Comparison of ENCODE assay signal across 21 cellular contexts in the genomic region with DNA sequence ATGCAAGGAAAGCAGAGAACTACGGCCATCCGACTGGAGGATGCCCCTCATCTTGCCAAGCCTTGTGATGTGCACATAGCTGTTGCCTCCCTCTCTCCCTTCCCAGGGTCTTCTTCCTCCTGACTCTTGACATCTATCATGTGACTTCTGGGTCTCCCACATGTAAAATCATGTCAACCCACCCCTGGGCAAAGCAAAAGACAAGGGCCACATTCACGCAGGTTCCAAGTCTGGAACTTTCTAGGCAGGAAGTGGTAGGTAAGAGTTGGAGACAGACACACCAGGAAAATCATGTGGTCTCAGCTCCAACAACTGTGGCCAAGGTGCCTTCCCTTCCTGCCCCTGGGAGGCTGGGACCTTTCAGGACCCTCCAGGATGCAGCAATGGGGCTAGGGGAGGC.
DNase-seq lines count a peak whose midpoint lies in the region; ATAC-seq, FAIRE-seq and TF ChIP-seq lines count a peak whose summit lies in the region.
"Had no signal": no experiment of that assay in that cellular context is flagged by ENCODE, and none has a peak within 500 bp of the region (broad histone marks: within the 10 kb centered on the region; RNA-seq: fewer than 3 reads in every experiment).

No MANE protein-coding gene starts in this region.

- peaks cover 8% of the 10 kb centered on the region for H3F3A ChIP-seq in smooth muscle cell (ENCODE audit: low read depth)

- H2BK5ac ChIP-seq in IMR-90 (ENCODE audit: low read depth, low read length, poor library complexity, severe bottlenecking), result no peak overlapping the region

- TF ChIP-seq EP300 in K562 (IDR thresholded peaks at IDR 0.05; ENCODE audit: low read length), result no peak

- H3K18ac ChIP-seq in IMR-90 (ENCODE audit: low read depth, low read length), result peak overlapping the region; percentile 52; the same call in 1 of the 2 replicates

- 83% methylated on average over 2 of the region's 3 CpGs; no CpG with 5 or more reads in 1 of the 2 experiments for WGBS in IMR-90 (ENCODE audit: extremely low coverage in 2 of 2, insufficient read length in 1 of 2), 2 experiments
- 0% methylated on average over 3 of the region's 3 CpGs for WGBS in K562 (ENCODE audit: insufficient coverage, low coverage, missing lambda C conversion rate)
- WGBS in smooth muscle cell (ENCODE audit: low lambda C conversion rate), result 100% methylated on average over 3 of the region's 3 CpGs
- WGBS in prostate gland, result 91% methylated on average over 3 of the region's 3 CpGs

- BruUV-seq in IMR-90 (replicated peaks; lab: Mats Ljungman, UMichigan) (no TSS peak), K562 (replicated peaks; lab: Mats Ljungman, UMichigan) (no TSS peak)

- H3K9ac ChIP-seq in IMR-90 (ENCODE audit: low read depth, low read length) (no peak overlapping the region), K562 (ENCODE audit: insufficient read depth in 1 of 2, low read depth in 2 of 2, low read length in 2 of 2) (no peak overlapping the region), smooth muscle cell (ENCODE audit: low read depth) (no peak overlapping the region)
- H3K9ac ChIP-seq: GM23248 had no signal

- H3K27ac Mint-ChIP-seq in nephron, result peak overlapping the region; percentile 54 to 97 (median 94)
- H3K27ac Mint-ChIP-seq: CD4-positive, CD25-positive, alpha-beta regulatory T cell; CD8-positive, alpha-beta memory T cell had no signal

- H3K27me3 Mint-ChIP-seq in nephron (ENCODE audit: low read depth), result peaks cover 11% of the 10 kb centered on the region
- H3K27me3 Mint-ChIP-seq: CD4-positive, CD25-positive, alpha-beta regulatory T cell had no signal

- no peak overlapping the region; the same call in 1 of the 3 replicates for H2BK15ac ChIP-seq in IMR-90 (ENCODE audit: low read depth, low read length)

- 0 out of 2 replicates have a peak overlapping the region, but pooled peaks have one; percentile 56 for H2AK5ac ChIP-seq in IMR-90 (ENCODE audit: low read depth, low read length)

- H4K5ac ChIP-seq in IMR-90 (ENCODE audit: low read depth, low read length), result peak overlapping the region; percentile 67; the same call in 1 of the 2 replicates

- H3K4me1 Mint-ChIP-seq in nephron, result peaks cover 43% of the 10 kb centered on the region
- H3K4me1 Mint-ChIP-seq: CD4-positive, CD25-positive, alpha-beta regulatory T cell; CD8-positive, alpha-beta memory T cell had no signal

- H4K20me1 ChIP-seq in IMR-90 (ENCODE audit: insufficient read depth, low read length), result peaks cover 3% of the 10 kb centered on the region; the same call in 1 of the 2 replicates
- no peaks in the 10 kb centered on the region for H4K20me1 ChIP-seq in K562 (replicated peaks; ENCODE audit: control insufficient read depth, insufficient read depth, low read length)
- H4K20me1 ChIP-seq in smooth muscle cell (ENCODE audit: low read depth), result no peaks in the 10 kb centered on the region

- peak overlapping the region; percentile 50; the same call in 1 of the 2 replicates for H3K4ac ChIP-seq in IMR-90 (ENCODE audit: low read depth, low read length)

- H2AFZ ChIP-seq in IMR-90 (replicated peaks; ENCODE audit: low read length, poor library complexity) (peak overlapping the region; percentile 35), K562 (ENCODE audit: low read depth, low read length) (no peak overlapping the region), smooth muscle cell (ENCODE audit: low read depth) (no peak overlapping the region)
- H2AFZ ChIP-seq: GM23248 had no signal

- H3K36me3 Mint-ChIP-seq in nephron (ENCODE audit: low read depth), result no peaks in the 10 kb centered on the region
- H3K36me3 Mint-ChIP-seq: CD4-positive, CD25-positive, alpha-beta regulatory T cell had no signal

- peaks cover 12% of the 10 kb centered on the region for H3K9me1 ChIP-seq in IMR-90 (ENCODE audit: insufficient read depth, low read length)
- no peaks in the 10 kb centered on the region for H3K9me1 ChIP-seq in K562 (ENCODE audit: control insufficient read depth, insufficient read depth, low read length)

- H4K8ac ChIP-seq in IMR-90 (ENCODE audit: low read depth in 2 of 2, low read length in 2 of 2), result 0 out of 4 replicates have a peak overlapping the region, but pooled peaks of 1 of the 2 experiments have one; percentile 19

- H3K4me1 ChIP-seq in IMR-90 (ENCODE audit: control insufficient read depth, insufficient read depth, low read length) (peaks cover 27% of the 10 kb centered on the region), K562 (replicated peaks in 1 of 2; ENCODE audit: control insufficient read depth in 2 of 2, insufficient read depth in 2 of 2, low read length in 2 of 2) (no peaks in the 10 kb centered on the region), smooth muscle cell (ENCODE audit: low read depth) (no peaks in the 10 kb centered on the region), prostate gland (replicated peaks) (no peaks in the 10 kb centered on the region)
- H3K4me1 ChIP-seq: BE2C, Caco-2, HAP-1 had no signal

- peak overlapping the region; percentile 29; the same call in 1 of the 2 replicates for H4K91ac ChIP-seq in IMR-90 (ENCODE audit: insufficient read depth, low read depth, low read length)

- H3K27ac ChIP-seq in IMR-90 (ENCODE audit: insufficient read depth, low read length), result no peak overlapping the region
- no peak overlapping the region for H3K27ac ChIP-seq in K562 (ENCODE audit: extremely low read depth, low read depth, low read length)
- H3K27ac ChIP-seq in smooth muscle cell (ENCODE audit: low read depth), result peak overlapping the region; percentile 3
- H3K27ac ChIP-seq in substantia nigra (ENCODE audit: low read depth, low read length, poor library complexity, severe bottlenecking), result no peak overlapping the region
- no peak overlapping the region for H3K27ac ChIP-seq in prostate gland
- H3K27ac ChIP-seq: GM23248 had no signal

- no peak overlapping the region; the same call in 1 of the 2 replicates for H3K23ac ChIP-seq in IMR-90 (ENCODE audit: low read depth, low read length)

- no peak overlapping the region for H3K4me3 ChIP-seq in IMR-90 (ENCODE audit: insufficient read depth, low read depth, low read length)
- no peak overlapping the region for H3K4me3 ChIP-seq in K562
- H3K4me3 ChIP-seq in smooth muscle cell, result no peak overlapping the region
- H3K4me3 ChIP-seq in prostate gland, result no peak overlapping the region
- H3K4me3 ChIP-seq: GM23248, HAP-1 had no signal

- TF ChIP-seq RAD21 in IMR-90 (IDR thresholded peaks at IDR 0.05; ENCODE audit: low read length), result no peak
- no peak for TF ChIP-seq RAD21 in K562 (CRISPR knock-in tag; conservative IDR thresholded peaks at IDR 0.05 in 1 of 2, IDR thresholded peaks at IDR 0.05 in 1 of 2)

- CTCF ChIA-PET in IMR-90 (lab: Yijun Ruan, JAX), result no interaction called here
- CTCF ChIA-PET in K562 (lab: Yijun Ruan, JAX; ENCODE audit: low intra/inter-chr PET ratio), result no interaction called here

- no peak for FAIRE-seq in K562 (lab: Jason Lieb, UNC)
- FAIRE-seq: A204.1, D721Med, GM12892, GM18507 had no signal

- no peak overlapping the region for H3K14ac ChIP-seq in IMR-90 (replicated peaks; ENCODE audit: low read depth, low read length)

- H3K4me3 Mint-ChIP-seq in nephron, result no peak overlapping the region
- H3K4me3 Mint-ChIP-seq: CD4-positive, CD25-positive, alpha-beta regulatory T cell; CD8-positive, alpha-beta memory T cell had no signal

- H2BK20ac ChIP-seq in IMR-90 (ENCODE audit: low read depth, low read length), result peak overlapping the region; percentile 34

- ATAC-seq in IMR-90 (ENCODE audit: low read depth), result no peak
- no peak for ATAC-seq in K562
- no peak for ATAC-seq in left lobe of liver
- no peak for ATAC-seq in HG03280 (IDR thresholded peaks at IDR 0.05; ENCODE audit: unreplicated experiment)

- in situ Hi-C loops in IMR-90 (cut with MboI; ENCODE audit: low sequenced_read_pairs) (no loop called here), K562 (cut with MboI) (no loop called here)

- H3K27me3 ChIP-seq in IMR-90 (ENCODE audit: control insufficient read depth, insufficient read depth, low read length), result peaks cover 17% of the 10 kb centered on the region
- H3K27me3 ChIP-seq in K562 (ENCODE audit: control insufficient read depth in 2 of 2, insufficient read depth in 2 of 2, low read length in 2 of 2), result peaks cover 0 to 28% of the 10 kb centered on the region in 2 experiments; a peak in 2 of 5 replicates
- no peaks in the 10 kb centered on the region for H3K27me3 ChIP-seq in smooth muscle cell (ENCODE audit: low read depth)
- H3K27me3 ChIP-seq in prostate gland (replicated peaks; ENCODE audit: insufficient read depth), result no peaks in the 10 kb centered on the region
- H3K27me3 ChIP-seq: BE2C had no signal

- no peak for TF ChIP-seq POLR2A in IMR-90 (IDR thresholded peaks at IDR 0.05; ENCODE audit: low read depth, low read length)
- TF ChIP-seq POLR2A in K562 (conservative IDR thresholded peaks at IDR 0.05), result no peak
- no peak for TF ChIP-seq POLR2A in prostate gland (IDR thresholded peaks at IDR 0.05)

- peak overlapping the region; percentile 17; the same call in 1 of the 2 replicates for H2BK120ac ChIP-seq in IMR-90 (ENCODE audit: low read depth, low read length)

- no peak overlapping the region for H3K56ac ChIP-seq in IMR-90 (ENCODE audit: extremely low read depth, insufficient read depth, low read length)

- peaks cover 11% of the 10 kb centered on the region for H3K9me3 Mint-ChIP-seq in nephron

- H3K4me2 ChIP-seq in IMR-90 (ENCODE audit: low read depth, low read length), result peak overlapping the region; percentile 23; the same call in 1 of the 2 replicates
- no peak overlapping the region for H3K4me2 ChIP-seq in K562 (ENCODE audit: insufficient read depth, low read length)
- peak overlapping the region; percentile 10 for H3K4me2 ChIP-seq in smooth muscle cell

- no peak for DNase-seq in IMR-90
- DNase-seq in K562 (ENCODE audit: extremely low read depth in 1 of 4, low spot score in 3 of 4), result no peak
- no peak for DNase-seq in smooth muscle cell (lab: John Stamatoyannopoulos, UW; ENCODE audit: unreplicated experiment)
- DNase-seq in substantia nigra (lab: John Stamatoyannopoulos, UW), result no peak
- DNase-seq in left lobe of liver (ENCODE audit: low spot score), result no peak
- no peak for DNase-seq in prostate gland (ENCODE audit: low spot score)
- DNase-seq: ACHN; BE2C; C1 segment of cervical spinal cord; Caco-2; CD4-positive, CD25-positive, alpha-beta regulatory T cell; CD8-positive, alpha-beta memory T cell; GDM1; GM23248 had no signal

- peaks cover 6% of the 10 kb centered on the region for H3K9me3 ChIP-seq in IMR-90 (ENCODE audit: control insufficient read depth, insufficient read depth, low read length)
- no peaks in the 10 kb centered on the region for H3K9me3 ChIP-seq in K562 (replicated peaks; ENCODE audit: control insufficient read depth, insufficient read depth, low read depth, low read length)
- no peaks in the 10 kb centered on the region for H3K9me3 ChIP-seq in smooth muscle cell (replicated peaks; ENCODE audit: low read depth)
- no peaks in the 10 kb centered on the region for H3K9me3 ChIP-seq in prostate gland
- H3K9me3 ChIP-seq: BE2C, Caco-2, HAP-1 had no signal

- H3K79me1 ChIP-seq in IMR-90 (ENCODE audit: low read depth in 1 of 2, low read length in 2 of 2), result no peaks in the 10 kb centered on the region

- TF ChIP-seq CTCF in IMR-90 (conservative IDR thresholded peaks at IDR 0.05; ENCODE audit: low read depth, low read length), result no peak
- no peak for TF ChIP-seq CTCF in K562 (IDR thresholded peaks at IDR 0.05 in 2 of 3, conservative IDR thresholded peaks at IDR 0.05 in 1 of 3; ENCODE audit: insufficient read depth in 2 of 3, low read depth in 1 of 3, low read length in 3 of 3)
- TF ChIP-seq CTCF in nephron (IDR thresholded peaks at IDR 0.05; ENCODE audit: unreplicated experiment in 3 of 3), result no peak
- TF ChIP-seq CTCF in smooth muscle cell (IDR thresholded peaks at IDR 0.05; ENCODE audit: borderline replicate concordance, insufficient read depth, poor library complexity, severe bottlenecking), result no peak
- no peak for TF ChIP-seq CTCF in prostate gland (IDR thresholded peaks at IDR 0.05)

- no peak overlapping the region for H2AK9ac ChIP-seq in IMR-90 (replicated peaks; ENCODE audit: low read depth, low read length, poor library complexity)

- POLR2A ChIA-PET in IMR-90 (lab: Charles Lee; ENCODE audit: unreplicated experiment), result no interaction called here
- POLR2A ChIA-PET in K562 (lab: Yijun Ruan, JAX), result interaction anchor here (0.6 to 0.7 kb wide), 2 partner anchors 8 to 1648 kb away, joined by 3 to 5 read pairs; no protein-coding TSS in a partner anchor

- H3K36me3 ChIP-seq in IMR-90 (ENCODE audit: control insufficient read depth, insufficient read depth, low read length) (no peaks in the 10 kb centered on the region), K562 (ENCODE audit: control insufficient read depth, insufficient read depth, low read length) (no peaks in the 10 kb centered on the region), smooth muscle cell (ENCODE audit: low read depth) (no peaks in the 10 kb centered on the region), prostate gland (no peaks in the 10 kb centered on the region)
- H3K36me3 ChIP-seq: BE2C, HAP-1 had no signal

- intact Hi-C loops in IMR-90 (cut with micrococcal nuclease), result no loop called here
- intact Hi-C loops in K562 (cut with micrococcal nuclease), result no loop called here
- intact Hi-C loops in prostate gland (cut with DNase I), result no loop called here

- no peaks in the 10 kb centered on the region for H3K79me2 ChIP-seq in K562 (ENCODE audit: control insufficient read depth, insufficient read depth, low read length)
- H3K79me2 ChIP-seq in smooth muscle cell (ENCODE audit: low read depth), result no peaks in the 10 kb centered on the region

- dilution Hi-C loops in IMR-90 (cut with HindIII; ENCODE audit: low sequenced_read_pairs, unreplicated experiment), result no loop called here
